ENCODE assay signal across 17 cellular contexts in genomic region chr10:109887272-109887671, GRCh38. TPM values are rescaled to one million over a fixed set of nuclear protein-coding genes. Genes with fewer than 3 reads are reported as not detected.
A peak's percentile ranks its signal among the peaks of the same experiment; 100 is the strongest.
DNase-seq lines count a peak whose midpoint lies in the region; ATAC-seq, FAIRE-seq and TF ChIP-seq lines count a peak whose summit lies in the region.
"Had no signal": no experiment of that assay in that cellular context is flagged by ENCODE, and none has a peak within 500 bp of the region (broad histone marks: within the 10 kb centered on the region; RNA-seq: fewer than 3 reads in every experiment).

No MANE protein-coding gene starts in this region.

- H3K27ac Mint-ChIP-seq in activated T-cell treated with anti-CD3 and anti-CD28 coated beads, Interleukin-2, amount 50 U/mL, for 24 hours = peak overlapping the region; percentile 7
- H3K27ac Mint-ChIP-seq in stimulated activated effector memory CD8-positive, alpha-beta T cell treated with anti-CD3 and anti-CD28 coated beads, Interleukin-12 subunit alpha, Interleukin-12 subunit beta, amount 100 ng/mL, for 72 hours = peak overlapping the region; percentile 76
- H3K27ac Mint-ChIP-seq: activated T-helper 2 cell treated with anti-CD3 and anti-CD28 coated beads, Interferon-gamma antibody, Interleukin-2, Interleukin-4, amounts not matched to agents 10 μg/mL and 5 μg/mL and 100 μg/mL, durations not matched to agents 14 hours and 24 hours and 36 hours; stimulated activated memory B cell treated with anti-CD40 and anti-IgM and Interleukin-4, amounts not matched to agents 10 μg/mL and 1 μg/mL and 100 μg/mL, for 72 hours had no signal

- no peak for FAIRE-seq in HepG2 (lab: Jason Lieb, UNC)
- FAIRE-seq: keratinocyte, TTC549 had no signal

- ATAC-seq in stimulated activated effector memory CD8-positive, alpha-beta T cell treated with anti-CD3 and anti-CD28 coated beads, Interleukin-12 subunit alpha, Interleukin-12 subunit beta, amount 100 ng/mL, for 72 hours = no peak
- ATAC-seq in HG02938 (IDR thresholded peaks at IDR 0.05; ENCODE audit: unreplicated experiment) (no peak), HepG2 (no peak)
- ATAC-seq: Panc1; SK-N-SH treated with all-trans-retinoic acid at 6 μM for 48 hours; stimulated activated memory B cell treated with anti-CD40 and anti-IgM and Interleukin-4, amounts not matched to agents 10 μg/mL and 1 μg/mL and 100 μg/mL, for 72 hours had no signal

- no peak overlapping the region for H2AFZ ChIP-seq in HepG2 (ENCODE audit: low read length)
- H2AFZ ChIP-seq: parathyroid adenoma had no signal

- no peaks in the 10 kb centered on the region for H3K9me3 Mint-ChIP-seq in activated T-cell treated with anti-CD3 and anti-CD28 coated beads, Interleukin-2, amount 50 U/mL, for 24 hours
- H3K9me3 Mint-ChIP-seq in stimulated activated effector memory CD8-positive, alpha-beta T cell treated with anti-CD3 and anti-CD28 coated beads, Interleukin-12 subunit alpha, Interleukin-12 subunit beta, amount 100 ng/mL, for 72 hours = no peaks in the 10 kb centered on the region
- H3K9me3 Mint-ChIP-seq: activated T-helper 2 cell treated with anti-CD3 and anti-CD28 coated beads, Interferon-gamma antibody, Interleukin-2, Interleukin-4, amounts not matched to agents 10 μg/mL and 5 μg/mL and 100 μg/mL, durations not matched to agents 14 hours and 24 hours and 36 hours; stimulated activated memory B cell treated with anti-CD40 and anti-IgM and Interleukin-4, amounts not matched to agents 10 μg/mL and 1 μg/mL and 100 μg/mL, for 72 hours had no signal

- no peak for DNase-seq in activated T-cell treated with anti-CD3 and anti-CD28 coated beads, Interleukin-2, amount 50 U/mL, for 24 hours
- no peak for DNase-seq in activated T-cell treated with anti-CD3 and anti-CD28 coated beads, Interleukin-2, amount 50 U/mL, for 1 hour
- DNase-seq in adipocyte (ENCODE audit: low read depth) (no peak), kidney glomerular epithelial cell (lab: John Stamatoyannopoulos, UW) (peak; percentile 88), HepG2 (ENCODE audit: low spot score) (no peak), stomach (no peak)
- no peak for DNase-seq in stimulated activated effector memory CD8-positive, alpha-beta T cell treated with anti-CD3 and anti-CD28 coated beads, Interleukin-12 subunit alpha, Interleukin-12 subunit beta, amount 100 ng/mL, for 72 hours (ENCODE audit: low spot score in 2 of 2)
- DNase-seq: activated CD4-positive, alpha-beta T cell treated with anti-CD3 and anti-CD28 coated beads, Interleukin-2, amount 50 U/mL, for 48 hours; NCI-H774 had no signal

- in situ Hi-C loops in HepG2 (cut with HindIII; ENCODE audit: extremely low pct_ligation_motif_present, low pct_unique_long_range_greater_than_20kb) = loop anchor here (10.0 to 25.0 kb wide), 2 partner anchors 125 to 248 kb away; partner anchors contain the start of gene ADD3

- H3K4me1 ChIP-seq in adipocyte (ENCODE audit: control insufficient read depth, insufficient read depth, low read length) = peaks cover 61% of the 10 kb centered on the region
- peaks cover 7% of the 10 kb centered on the region; the same call in 1 of the 2 replicates for H3K4me1 ChIP-seq in HepG2 (ENCODE audit: insufficient read depth, low read length)
- peaks cover 9 to 48% (median 25%) of the 10 kb centered on the region in 4 donors for H3K4me1 ChIP-seq in stomach

- H3K27ac ChIP-seq in HepG2 (ENCODE audit: extremely low read length, insufficient read depth, low read length) (no peak overlapping the region), stomach (no peak overlapping the region)
- H3K27ac ChIP-seq: parathyroid adenoma had no signal

- TF ChIP-seq RAD21 in HepG2 (CRISPR knock-in tag; IDR thresholded peaks at IDR 0.05) = no peak

- no peak overlapping the region for H3K4me2 ChIP-seq in HepG2 (ENCODE audit: low read depth, low read length)

- intact Hi-C loops in HepG2 (cut with micrococcal nuclease; ENCODE audit: unreplicated experiment) (no loop called here), stomach (cut with DNase I; ENCODE audit: low total_unique reads) (loop anchor here (10.0 kb wide), 3 partner anchors 128 to 388 kb away; no protein-coding TSS in a partner anchor)

- 91% methylated on average over 5 of the region's 5 CpGs for WGBS in HepG2 (ENCODE audit: low lambda C conversion rate)
- WGBS in stomach, 5 donors = 68 to 89% (median 83%) methylated on average over 5 of the region's 5 CpGs

- H4K20me1 ChIP-seq in HepG2 (ENCODE audit: insufficient read depth, low read length) = no peaks in the 10 kb centered on the region

- TF ChIP-seq POLR2A in HepG2 (IDR thresholded peaks at IDR 0.05; ENCODE audit: insufficient read depth in 1 of 2, low read depth in 2 of 2, low read length in 2 of 2) (no peak), stomach (IDR thresholded peaks at IDR 0.05) (no peak)

- peaks cover 65% of the 10 kb centered on the region for H3K36me3 ChIP-seq in adipocyte (ENCODE audit: control insufficient read depth, insufficient read depth, low read length, severe bottlenecking)
- peaks cover 22 to 36% of the 10 kb centered on the region in 2 experiments for H3K36me3 ChIP-seq in HepG2 (replicated peaks in 1 of 2; ENCODE audit: control insufficient read depth in 1 of 2, insufficient read depth in 2 of 2, low read length in 2 of 2)
- H3K36me3 ChIP-seq in stomach = peaks cover 29 to 77% (median 69%) of the 10 kb centered on the region in 4 donors

- no peak overlapping the region for H3K4me3 Mint-ChIP-seq in activated T-cell treated with anti-CD3 and anti-CD28 coated beads, Interleukin-2, amount 50 U/mL, for 24 hours
- no peak overlapping the region for H3K4me3 Mint-ChIP-seq in stimulated activated effector memory CD8-positive, alpha-beta T cell treated with anti-CD3 and anti-CD28 coated beads, Interleukin-12 subunit alpha, Interleukin-12 subunit beta, amount 100 ng/mL, for 72 hours
- H3K4me3 Mint-ChIP-seq: stimulated activated memory B cell treated with anti-CD40 and anti-IgM and Interleukin-4, amounts not matched to agents 10 μg/mL and 1 μg/mL and 100 μg/mL, for 72 hours had no signal

- H3K4me3 ChIP-seq in adipocyte (ENCODE audit: low read length) (no peak overlapping the region), HepG2 (replicated peaks in 1 of 3; ENCODE audit: insufficient read depth in 1 of 3, low read depth in 2 of 3, low read length in 3 of 3) (no peak overlapping the region), stomach (no peak overlapping the region)

- TF ChIP-seq CTCF in HepG2 (CRISPR knock-in tag; IDR thresholded peaks at IDR 0.05) (no peak), stomach (IDR thresholded peaks at IDR 0.05) (no peak)

- H3K27me3 ChIP-seq in adipocyte (replicated peaks; ENCODE audit: control insufficient read depth, insufficient read depth, low read length) (no peaks in the 10 kb centered on the region), HepG2 (ENCODE audit: control insufficient read depth in 1 of 2, insufficient read depth in 2 of 2, low read length in 2 of 2) (no peaks in the 10 kb centered on the region), stomach (no peaks in the 10 kb centered on the region)

- CTCF ChIA-PET in HepG2 (lab: Yijun Ruan, JAX; ENCODE audit: low intra/inter-chr PET ratio, low total read pairs) = no interaction called here

- POLR2A ChIA-PET in HepG2 (lab: Yijun Ruan, JAX) = no interaction called here

- no peak for TF ChIP-seq EP300 in HepG2 (IDR thresholded peaks at IDR 0.05; ENCODE audit: low read depth in 2 of 2, low read length in 2 of 2)
- TF ChIP-seq EP300 in HepG2 (CRISPR knock-in tag; IDR thresholded peaks at IDR 0.05; ENCODE audit: borderline replicate concordance) = no peak
- no peak for TF ChIP-seq EP300 in stomach (IDR thresholded peaks at IDR 0.05)

- BruUV-seq in HepG2 (replicated peaks; lab: Mats Ljungman, UMichigan) = no TSS peak

- peaks cover 42% of the 10 kb centered on the region for H3K4me1 Mint-ChIP-seq in activated T-cell treated with anti-CD3 and anti-CD28 coated beads, Interleukin-2, amount 50 U/mL, for 24 hours (ENCODE audit: low read depth)
- peaks cover 57% of the 10 kb centered on the region for H3K4me1 Mint-ChIP-seq in stimulated activated effector memory CD8-positive, alpha-beta T cell treated with anti-CD3 and anti-CD28 coated beads, Interleukin-12 subunit alpha, Interleukin-12 subunit beta, amount 100 ng/mL, for 72 hours

- H3K27me3 Mint-ChIP-seq in activated T-cell treated with anti-CD3 and anti-CD28 coated beads, Interleukin-2, amount 50 U/mL, for 24 hours = no peaks in the 10 kb centered on the region
- H3K27me3 Mint-ChIP-seq: stimulated activated memory B cell treated with anti-CD40 and anti-IgM and Interleukin-4, amounts not matched to agents 10 μg/mL and 1 μg/mL and 100 μg/mL, for 72 hours had no signal

- no peaks in the 10 kb centered on the region for H3K9me3 ChIP-seq in adipocyte (ENCODE audit: control insufficient read depth, low read length)
- H3K9me3 ChIP-seq in HepG2 (ENCODE audit: low read length) = no peaks in the 10 kb centered on the region
- H3K9me3 ChIP-seq in stomach = no peaks in the 10 kb centered on the region

- H3K9ac ChIP-seq in adipocyte (ENCODE audit: low read length) = peak overlapping the region; percentile 36
- H3K9ac ChIP-seq in HepG2 (ENCODE audit: insufficient read depth, low read depth, low read length) = no peak overlapping the region
- H3K9ac ChIP-seq: parathyroid adenoma had no signal

- H3K79me2 ChIP-seq in HepG2 (ENCODE audit: insufficient read depth, low read length) = no peaks in the 10 kb centered on the region

- H3K36me3 Mint-ChIP-seq in activated T-cell treated with anti-CD3 and anti-CD28 coated beads, Interleukin-2, amount 50 U/mL, for 24 hours (ENCODE audit: low read depth) = peaks cover 96% of the 10 kb centered on the region
- peaks cover 92% of the 10 kb centered on the region for H3K36me3 Mint-ChIP-seq in stimulated activated effector memory CD8-positive, alpha-beta T cell treated with anti-CD3 and anti-CD28 coated beads, Interleukin-12 subunit alpha, Interleukin-12 subunit beta, amount 100 ng/mL, for 72 hours

RNA-seq across cellular contexts. Expression of gene XPNPEP1, which starts 36.0 kb away (rescaled TPM):
- total RNA-seq in HepG2 (2016; rRNA removed; fragmentation: Illumina TruSeq; extraction: Trizol) (28.4 and 30.3 TPM in 2 replicates), stomach (100 to 1,000 TPM in 3 of 5 donors, 10 to 100 TPM in 2; 21.7 to 180 (median 129) TPM)
- total RNA-seq in HepG2 (2016; cell fraction: cytosol; rRNA removed; fragmentation: Illumina TruSeq; extraction: Trizol; ENCODE audit: low read depth) = 4.1 and 5.8 TPM in 2 replicates
- total RNA-seq in HepG2 (2016; cell fraction: insoluble cytoplasmic fraction; rRNA removed; fragmentation: Illumina TruSeq; extraction: Trizol) = 29.5 and 30.7 TPM in 2 replicates
- 12.3 and 13.8 TPM in 2 replicates for total RNA-seq in HepG2 (2016; cell fraction: membrane; rRNA removed; fragmentation: Illumina TruSeq; extraction: Trizol)
- total RNA-seq in HepG2 (2016; cell fraction: nucleus; rRNA removed; fragmentation: Illumina TruSeq; extraction: Trizol) = 39.8 and 40.1 TPM in 2 replicates
- polyA plus RNA-seq in HepG2 (2011; rRNA removed) (55.5 and 76.1 TPM in 2 replicates), stomach (10 to 100 TPM; 24.8 to 36.5 (median 24.8) TPM)
- 65.7 and 89.1 TPM in 2 replicates for polyA plus RNA-seq in HepG2 (2011; cell fraction: cytosol; rRNA removed)
- 262 and 282 TPM in 2 replicates for polyA plus RNA-seq in HepG2 (2011; cell fraction: nucleus; rRNA removed)
- polyA plus RNA-seq in HepG2 (2012) = 18.0 and 24.0 TPM in 2 replicates
- polyA plus RNA-seq in HepG2 (2016; cell fraction: cytosol; fragmentation: Illumina TruSeq; extraction: Trizol; ENCODE audit: low read depth) = 2.7 and 2.8 TPM in 2 replicates
- 25.0 and 28.1 TPM in 2 replicates for polyA plus RNA-seq in HepG2 (2016; cell fraction: insoluble cytoplasmic fraction; fragmentation: Illumina TruSeq; extraction: Trizol; ENCODE audit: low read depth)
- polyA plus RNA-seq in HepG2 (2016; cell fraction: membrane; fragmentation: Illumina TruSeq; extraction: Trizol; ENCODE audit: low read depth) = 6.2 and 7.9 TPM in 2 replicates
- polyA plus RNA-seq in HepG2 (2016; cell fraction: nucleus; fragmentation: Illumina TruSeq; extraction: Trizol; ENCODE audit: insufficient read depth, low read depth) = 37.8 and 41.4 TPM in 2 replicates
- 225 and 394 TPM in 2 replicates for polyA minus RNA-seq in HepG2 (2011; rRNA and poly(A)+ RNA removed; ENCODE audit: low replicate concordance)
- 40.2 and 54.6 TPM in 2 replicates for polyA minus RNA-seq in HepG2 (2011; cell fraction: cytosol; rRNA and poly(A)+ RNA removed)
- polyA minus RNA-seq in HepG2 (2011; cell fraction: nucleus; rRNA and poly(A)+ RNA removed) = 110 and 137 TPM in 2 replicates
